8 cellular contexts compared by ENCODE assay signal in the genomic region with DNA sequence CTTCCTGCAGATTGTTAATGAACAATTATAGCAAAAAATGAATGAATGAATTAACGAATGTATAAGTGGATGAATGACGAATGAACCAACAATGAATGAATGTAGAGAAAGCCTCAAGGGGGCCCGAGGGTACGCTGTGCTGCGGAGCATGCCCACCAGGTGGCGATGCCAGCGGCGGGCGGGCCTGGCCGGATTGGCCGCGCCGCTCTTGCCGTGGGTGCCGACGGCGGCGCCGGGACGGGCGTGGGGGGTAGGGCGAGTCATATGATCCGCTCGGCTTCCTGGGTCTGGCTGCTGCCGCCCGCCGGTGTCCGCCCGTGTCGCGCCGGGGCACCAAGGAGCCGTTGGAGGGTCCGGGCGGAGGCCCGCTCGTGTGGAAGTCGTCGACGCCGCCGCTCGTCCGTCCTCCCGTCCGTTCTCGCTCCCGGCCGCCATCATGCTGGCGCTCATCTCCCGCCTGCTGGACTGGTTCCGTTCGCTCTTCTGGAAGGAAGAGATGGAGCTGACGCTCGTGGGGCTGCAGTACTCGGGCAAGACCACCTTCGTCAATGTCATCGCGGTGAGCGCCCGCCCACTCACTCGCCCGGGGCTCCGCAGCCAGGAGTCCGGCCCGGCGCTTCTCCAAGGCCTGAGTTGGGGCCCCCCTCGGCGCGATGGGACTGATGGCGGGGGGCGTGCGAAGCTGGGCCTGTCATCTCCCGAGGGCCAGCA. TPM values are rescaled to one million over a fixed set of nuclear protein-coding genes. Genes with fewer than 3 reads are reported as not detected.
DNase-seq lines count a peak whose midpoint lies in the region; ATAC-seq, FAIRE-seq and TF ChIP-seq lines count a peak whose summit lies in the region.

A gene (plus strand): TSS at position 263 of the 711 bp plus-strand sequence. CDS start 174 bp downstream, at position 437.

- H3K9me3 Mint-ChIP-seq in astrocyte (ENCODE audit: unreplicated experiment) = no peaks in the 10 kb centered on the region

- H3K27ac ChIP-seq in astrocyte (ENCODE audit: low read depth, low read length) (peak within 1 kb of the TSS; percentile 95), aorta (ENCODE audit: low read depth in 1 of 2, low read length in 2 of 2) (peak within 1 kb of the TSS; percentile 36 to 81)

- 0% methylated on average over 68 to 74 of the region's 74 CpGs for WGBS in aorta, 2 donors

- no peaks in the 10 kb centered on the region for H3K27me3 Mint-ChIP-seq in astrocyte (ENCODE audit: low read depth, unreplicated experiment)

- peak; percentile 88 for ATAC-seq in GM18499 (IDR thresholded peaks at IDR 0.05; ENCODE audit: insufficient read depth, unreplicated experiment)
- peak; percentile 98 for ATAC-seq in HG02798 (IDR thresholded peaks at IDR 0.05; ENCODE audit: poor library complexity, unreplicated experiment)
- peak; percentile 99 for ATAC-seq in aorta (ENCODE audit: low FRiP score)

- H3K4me3 ChIP-seq in astrocyte (ENCODE audit: insufficient read depth, low read depth, low read length) (peak within 1 kb of the TSS; percentile 87), aorta (ENCODE audit: low read length in 2 of 2) (peak within 1 kb of the TSS; percentile 68 to 94)

- H3K27me3 ChIP-seq in astrocyte (ENCODE audit: insufficient read depth, low read length) = no peaks in the 10 kb centered on the region
- H3K27me3 ChIP-seq in aorta (ENCODE audit: control insufficient read depth in 1 of 2, insufficient read depth in 2 of 2, low read length in 1 of 2) = no peaks in the 10 kb centered on the region

- H3K9me3 ChIP-seq in astrocyte (ENCODE audit: insufficient read depth, low read depth, low read length) (no peaks in the 10 kb centered on the region), aorta (ENCODE audit: control insufficient read depth, low read length) (no peaks in the 10 kb centered on the region)

- peak within 1 kb of the TSS; percentile 80 for H3K27ac Mint-ChIP-seq in astrocyte (ENCODE audit: unreplicated experiment)

- H2AFZ ChIP-seq in astrocyte (ENCODE audit: low read depth, low read length) = peak within 1 kb of the TSS; percentile 73

- peaks cover 7% of the 10 kb centered on the region for H3K4me1 Mint-ChIP-seq in astrocyte (ENCODE audit: low read depth, unreplicated experiment)

- peaks cover 52% of the 10 kb centered on the region for H3K79me2 ChIP-seq in astrocyte (ENCODE audit: insufficient read depth, low read length)

- peaks cover 10% of the 10 kb centered on the region for H3K4me1 ChIP-seq in astrocyte (ENCODE audit: insufficient read depth, low read length)
- peaks cover 0 to 4% of the 10 kb centered on the region in 2 donors for H3K4me1 ChIP-seq in aorta (ENCODE audit: control insufficient read depth in 1 of 2, insufficient read depth in 2 of 2, low read length in 2 of 2)

- H4K20me1 ChIP-seq in astrocyte (ENCODE audit: insufficient read depth, low read length) = peaks cover 46% of the 10 kb centered on the region

- peak within 1 kb of the TSS; percentile 99 for H3K4me2 ChIP-seq in astrocyte (ENCODE audit: low read length)

- H3K4me3 Mint-ChIP-seq in astrocyte (ENCODE audit: unreplicated experiment) = peak within 1 kb of the TSS; percentile 91

- intact Hi-C loops in aorta (cut with DNase I) = loop anchor here (1.0 to 5.0 kb wide), 2 partner anchors 65 kb away; a partner anchor contains a TSS

- H3K36me3 Mint-ChIP-seq in astrocyte (ENCODE audit: low read depth, unreplicated experiment) = no peaks in the 10 kb centered on the region

- DNase-seq in NCI-H146 treated with DMSO at 0.1 percent for 48 hours (lab: John Stamatoyannopoulos, UW; ENCODE audit: unreplicated experiment) (peak; percentile 33), T-helper 22 cell (ENCODE audit: low read depth) (peak; percentile 78), astrocyte (ENCODE audit: low read depth) (peak; percentile 68), hepatic stellate cell (ENCODE audit: low spot score) (peak; percentile 90), renal cortical epithelial cell (ENCODE audit: low read depth) (peak; percentile 57), aorta (peak; percentile 96 to 98)

- H3K36me3 ChIP-seq in astrocyte (ENCODE audit: insufficient read depth, low read length) (no peaks in the 10 kb centered on the region), aorta (ENCODE audit: control insufficient read depth in 1 of 2, insufficient read depth in 2 of 2, low read length in 1 of 2) (no peaks in the 10 kb centered on the region)

- no peak for FAIRE-seq in astrocyte (lab: Jason Lieb, UNC)

- TF ChIP-seq CTCF in astrocyte (IDR thresholded peaks at IDR 0.05; ENCODE audit: insufficient read depth, low read depth, low read length) = peak; percentile 93

- H3K9ac ChIP-seq in astrocyte (ENCODE audit: low read length) = peak within 1 kb of the TSS; percentile 98

RNA-seq across cellular contexts. Expression of the gene that starts here (rescaled TPM):
- 59.7 and 64.1 TPM in 2 replicates for total RNA-seq in astrocyte
- total RNA-seq in renal cortical epithelial cell = 66.0 and 88.5 TPM in 2 replicates
- 10 to 100 TPM; 56.0 to 61.3 TPM for total RNA-seq in aorta
- 10 to 100 TPM; 44.1 to 53.6 TPM for polyA plus RNA-seq in aorta

Comparison
In these comparisons a context has a peak if more than half of its experiments do, and no peak if none do; other contexts are left out.
1. Peak in every context shown above with its lines: DNase-seq, ATAC-seq, H3K4me3 ChIP-seq and H3K27ac ChIP-seq.
2. DNase-seq: peak in every context shown above with its lines; median percentile 97 in aorta; 90 in hepatic stellate cell; 78 in T-helper 22 cell; 68 in astrocyte; 57 in renal cortical epithelial cell; 33 in NCI-H146 treated with DMSO at 0.1 percent for 48 hours.